Comparison of ENCODE assay signal across 1 cellular context in genomic region chr3:16130066-16130465, GRCh38.
TF ChIP-seq lines count a peak whose summit lies in the region.

No MANE protein-coding gene starts in this region.

TF ChIP-seq in HepG2, 621 proteins besides CTCF, POLR2A, EP300 and RAD21 (continued from another document and continues in another):
- no peak for TF ChIP-seq KDM2A (CRISPR knock-in tag; IDR thresholded peaks at IDR 0.05; ENCODE audit: borderline replicate concordance, low read depth)
- no peak for TF ChIP-seq HMG20A (CRISPR knock-in tag; IDR thresholded peaks at IDR 0.05; ENCODE audit: borderline replicate concordance)
- peak; percentile 54 for TF ChIP-seq TEAD3 (CRISPR knock-in tag; optimal IDR thresholded peaks at IDR 0.05; ENCODE audit: borderline replicate concordance)
- TF ChIP-seq ZUFSP (CRISPR knock-in tag; IDR thresholded peaks at IDR 0.05; ENCODE audit: borderline replicate concordance): no peak
- no peak for TF ChIP-seq CENPBD1 (CRISPR knock-in tag; IDR thresholded peaks at IDR 0.05; ENCODE audit: borderline replicate concordance, low read depth)
- no peak for TF ChIP-seq ZNF629 (CRISPR knock-in tag; conservative IDR thresholded peaks at IDR 0.05)
- TF ChIP-seq ZBTB20 (CRISPR knock-in tag; IDR thresholded peaks at IDR 0.05; ENCODE audit: borderline replicate concordance, low read depth): no peak
- TF ChIP-seq SIN3B (IDR thresholded peaks at IDR 0.05; ENCODE audit: low read length): no peak
- no peak for TF ChIP-seq HOXD1 (CRISPR knock-in tag; IDR thresholded peaks at IDR 0.05)
- TF ChIP-seq ZNF337 (CRISPR knock-in tag; IDR thresholded peaks at IDR 0.05; ENCODE audit: borderline replicate concordance, low read depth): no peak
- 0 out of 2 replicates have a peak, but pooled peaks have one; percentile 25 for TF ChIP-seq ZNF414 (CRISPR knock-in tag; IDR thresholded peaks at IDR 0.05)
- no peak for TF ChIP-seq ZBTB8A (CRISPR knock-in tag; IDR thresholded peaks at IDR 0.05; ENCODE audit: borderline replicate concordance, low read depth)
- TF ChIP-seq MBNL3 (CRISPR knock-in tag; conservative IDR thresholded peaks at IDR 0.05): no peak
- no peak for TF ChIP-seq SRSF1 (optimal IDR thresholded peaks at IDR 0.05; ENCODE audit: low read depth, low read length)
- no peak for TF ChIP-seq GABPA (IDR thresholded peaks at IDR 0.05; ENCODE audit: low read depth, low read length)
- TF ChIP-seq GABPA (CRISPR knock-in tag; IDR thresholded peaks at IDR 0.05; ENCODE audit: low read depth): no peak
- no peak for TF ChIP-seq ZNF558 (CRISPR knock-in tag; IDR thresholded peaks at IDR 0.05; ENCODE audit: borderline replicate concordance)
- no peak for TF ChIP-seq NFATC3 (CRISPR knock-in tag; IDR thresholded peaks at IDR 0.05)
- TF ChIP-seq PRDM10 (CRISPR knock-in tag; IDR thresholded peaks at IDR 0.05; ENCODE audit: low read depth): 0 out of 2 replicates have a peak, but pooled peaks have one; percentile 45
- TF ChIP-seq PRDM15 (CRISPR knock-in tag; IDR thresholded peaks at IDR 0.05): peak; percentile 56; the same call in 1 of the 2 replicates
- 0 out of 2 replicates have a peak, but pooled peaks have one; percentile 30 for TF ChIP-seq POGZ (CRISPR knock-in tag; IDR thresholded peaks at IDR 0.05)
- TF ChIP-seq ZNF557 (CRISPR knock-in tag; IDR thresholded peaks at IDR 0.05): no peak
- TF ChIP-seq ZNF644 (CRISPR knock-in tag; IDR thresholded peaks at IDR 0.05; ENCODE audit: low read depth): 0 out of 2 replicates have a peak, but pooled peaks have one; percentile 7
- TF ChIP-seq ZNF841 (CRISPR knock-in tag; IDR thresholded peaks at IDR 0.05; ENCODE audit: borderline replicate concordance): no peak
- no peak for TF ChIP-seq HOXA5 (CRISPR knock-in tag; IDR thresholded peaks at IDR 0.05)
- TF ChIP-seq IRF9 (CRISPR knock-in tag; IDR thresholded peaks at IDR 0.05; ENCODE audit: borderline replicate concordance): no peak
- no peak for TF ChIP-seq SIX1 (CRISPR knock-in tag; IDR thresholded peaks at IDR 0.05; ENCODE audit: borderline replicate concordance)
- no peak for TF ChIP-seq ZGPAT (CRISPR knock-in tag; IDR thresholded peaks at IDR 0.05)
- TF ChIP-seq NFE2L1 (CRISPR knock-in tag; IDR thresholded peaks at IDR 0.05; ENCODE audit: borderline replicate concordance): no peak
- no peak for TF ChIP-seq ZNF674 (CRISPR knock-in tag; IDR thresholded peaks at IDR 0.05; ENCODE audit: low read depth)
- TF ChIP-seq HCFC1 (IDR thresholded peaks at IDR 0.05; ENCODE audit: low read depth, low read length): no peak
- TF ChIP-seq PAXIP1 (CRISPR knock-in tag; conservative IDR thresholded peaks at IDR 0.05): 0 out of 2 replicates have a peak, but pooled peaks have one; percentile 20
- TF ChIP-seq NFYC (CRISPR knock-in tag; IDR thresholded peaks at IDR 0.05): no peak
- TF ChIP-seq ZNF704 (CRISPR knock-in tag; IDR thresholded peaks at IDR 0.05; ENCODE audit: borderline replicate concordance): no peak
- no peak for TF ChIP-seq CSRNP1 (CRISPR knock-in tag; IDR thresholded peaks at IDR 0.05)
